ENCODE assay signal across 8 cellular contexts in genomic region chr10:27099448-27099847, GRCh38. TPM values are rescaled to one million over a fixed set of nuclear protein-coding genes. Genes with fewer than 3 reads are reported as not detected.
DNase-seq lines count a peak whose midpoint lies in the region; ATAC-seq and TF ChIP-seq lines count a peak whose summit lies in the region.

No MANE protein-coding gene starts in this region.

- DNase-seq in AG09309 (ENCODE audit: low read depth) (no peak), colonic mucosa (no peak), DMS79 treated with DMSO at 0.1 percent for 48 hours (lab: John Stamatoyannopoulos, UW) (no peak), NCI-H1048 (lab: John Stamatoyannopoulos, UW) (no peak)
- DNase-seq in naive thymus-derived CD8-positive, alpha-beta T cell, result no peak
- DNase-seq in stimulated activated naive CD4-positive, alpha-beta T cell (lab: John Stamatoyannopoulos, UW), result no peak

- intact Hi-C loops in colonic mucosa (cut with DNase I), result no loop called here

- TF ChIP-seq CTCF in AG09309 (IDR thresholded peaks at IDR 0.05; ENCODE audit: control insufficient read depth, insufficient read depth, low read depth, low read length, missing control alignments) (no peak), colonic mucosa (IDR thresholded peaks at IDR 0.05) (no peak)

- H3K9me3 ChIP-seq in KOPT-K1 (ENCODE audit: insufficient read depth, low read length, poor library complexity, severe bottlenecking) (no peaks in the 10 kb centered on the region), colonic mucosa (no peaks in the 10 kb centered on the region)

- H3K4me1 Mint-ChIP-seq in naive thymus-derived CD8-positive, alpha-beta T cell, result peaks cover 22 to 50% (median 47%) of the 10 kb centered on the region in 4 donors

- H3K4me1 ChIP-seq in colonic mucosa, result no peaks in the 10 kb centered on the region

- ATAC-seq in naive thymus-derived CD8-positive, alpha-beta T cell, result no peak
- ATAC-seq in GM21619 (IDR thresholded peaks at IDR 0.05; ENCODE audit: unreplicated experiment), result no peak

- POLR2A ChIA-PET in naive thymus-derived CD8-positive, alpha-beta T cell (lab: Charles Lee), result interaction anchor here (0.6 to 3.6 kb wide), 4 partner anchors 16 to 593 kb away, joined by 3 to 32 read pairs (median 4); partner anchors contain the start of genes MASTL and YME1L1

- H3K27me3 ChIP-seq in colonic mucosa, result no peaks in the 10 kb centered on the region

- peaks cover 0 to 6% (median 2%) of the 10 kb centered on the region in 3 donors for H3K36me3 Mint-ChIP-seq in naive thymus-derived CD8-positive, alpha-beta T cell

- H3K4me3 ChIP-seq in AG09309 (ENCODE audit: control insufficient read depth, low read depth, low read length) (peak overlapping the region; percentile 54), colonic mucosa (peak overlapping the region; percentile 49)

- H3K27me3 Mint-ChIP-seq in naive thymus-derived CD8-positive, alpha-beta T cell, result peaks cover 0 to 5% (median 0%) of the 10 kb centered on the region in 5 donors

- H3K27ac ChIP-seq in KOPT-K1 (ENCODE audit: low read depth, low read length, poor library complexity, severe bottlenecking), result peak overlapping the region; percentile 84
- H3K27ac ChIP-seq in colonic mucosa, result peak overlapping the region; percentile 80

- H3K9me3 Mint-ChIP-seq in naive thymus-derived CD8-positive, alpha-beta T cell, result peaks cover 0 to 2% (median 0%) of the 10 kb centered on the region in 9 donors

- no peaks in the 10 kb centered on the region for H3K36me3 ChIP-seq in KOPT-K1 (ENCODE audit: insufficient read depth, low read length)
- no peaks in the 10 kb centered on the region for H3K36me3 ChIP-seq in colonic mucosa

- peak overlapping the region; percentile 70 to 87 for H3K9ac ChIP-seq in colonic mucosa (ENCODE audit: low read depth in 2 of 2, low read length in 2 of 2)

- H3K27ac Mint-ChIP-seq in naive thymus-derived CD8-positive, alpha-beta T cell, result peak overlapping the region; percentile 43 to 100 (median 98)

- H3K4me3 Mint-ChIP-seq in naive thymus-derived CD8-positive, alpha-beta T cell, result peak overlapping the region; percentile 88 to 97 (median 95)

RNA-seq across cellular contexts. Expression of gene ANKRD26, which starts 0.8 kb away (rescaled TPM):
- total RNA-seq in colonic mucosa, result 1 to 10 TPM; 5.1 to 7.0 TPM
- 10 to 100 TPM; 15.8 to 16.2 TPM for total RNA-seq in naive thymus-derived CD8-positive, alpha-beta T cell
- polyA plus RNA-seq in naive thymus-derived CD8-positive, alpha-beta T cell, result 1 to 10 TPM; 1.9 to 2.9 (median 2.7) TPM

RNA-seq across cellular contexts. Expression of gene YME1L1, which starts 54.7 kb away (rescaled TPM):
- total RNA-seq in colonic mucosa, result 100 to 1,000 TPM; 102 to 113 TPM
- 100 to 1,000 TPM; 101 to 102 TPM for total RNA-seq in naive thymus-derived CD8-positive, alpha-beta T cell
- polyA plus RNA-seq in naive thymus-derived CD8-positive, alpha-beta T cell, result 100 to 1,000 TPM; 109 to 120 (median 119) TPM

RNA-seq across cellular contexts. Expression of gene MASTL, which starts 55.7 kb away (rescaled TPM):
- 1 to 10 TPM; 6.4 to 9.1 TPM for total RNA-seq in colonic mucosa
- total RNA-seq in naive thymus-derived CD8-positive, alpha-beta T cell, result 1 to 10 TPM; 7.0 to 8.6 TPM
- 1 to 10 TPM; 1.3 to 2.1 (median 2.0) TPM for polyA plus RNA-seq in naive thymus-derived CD8-positive, alpha-beta T cell
